Comparison of ENCODE assay signal across 1 cellular context in genomic region chr19:39515551-39516191, GRCh38.
TF ChIP-seq lines count a peak whose summit lies in the region.

No MANE protein-coding gene starts in this region.

TF ChIP-seq in endothelial cell of umbilical vein, 7 proteins besides CTCF, POLR2A, EP300 and RAD21:
- TF ChIP-seq FOS (IDR thresholded peaks at IDR 0.05; ENCODE audit: borderline replicate concordance, insufficient read depth, low read length) (no peak), GATA2 (IDR thresholded peaks at IDR 0.05; ENCODE audit: insufficient read depth, insufficient read length, low read depth, low read length) (no peak), EZH2 (IDR thresholded peaks at IDR 0.05; ENCODE audit: borderline replicate concordance, low read depth, low read length, severe bottlenecking) (peak; percentile 65)
TF ChIP-seq in endothelial cell of umbilical vein: peak in this region for 1.
